ENCODE assay signal across 12 cellular contexts in genomic region chr9:127974769-127975261, GRCh38. TPM values are rescaled to one million over a fixed set of nuclear protein-coding genes. Genes with fewer than 3 reads are reported as not detected.
A peak's percentile ranks its signal among the peaks of the same experiment; 100 is the strongest.
DNase-seq lines count a peak whose midpoint lies in the region; ATAC-seq, FAIRE-seq and TF ChIP-seq lines count a peak whose summit lies in the region.
"Had no signal": no experiment of that assay in that cellular context is flagged by ENCODE, and none has a peak within 500 bp of the region (broad histone marks: within the 10 kb centered on the region; RNA-seq: fewer than 3 reads in every experiment).

No MANE protein-coding gene starts in this region.

- TF ChIP-seq CTCF in DOHH2 (IDR thresholded peaks at IDR 0.05; ENCODE audit: low read depth, low read length, poor library complexity, severe bottlenecking): no peak

- no peaks in the 10 kb centered on the region for H3K9me3 ChIP-seq in DOHH2 (ENCODE audit: control insufficient read depth, insufficient read depth, low read length)
- H3K9me3 ChIP-seq in small intestine (ENCODE audit: control insufficient read depth, low read depth): no peaks in the 10 kb centered on the region

- H3K36me3 Mint-ChIP-seq in activated CD4-positive, alpha-beta memory T cell treated with anti-CD3 and anti-CD28 coated beads for 36 hours: peaks cover 15% of the 10 kb centered on the region

- intact Hi-C loops in activated CD4-positive, alpha-beta memory T cell treated with anti-CD3 and anti-CD28 coated beads for 36 hours (cut with micrococcal nuclease): loop anchor here (5.0 kb wide), 3 partner anchors 32 to 203 kb away; partner anchors contain the start of gene CDK9
- intact Hi-C loops in head of caudate nucleus (cut with DNase I): no loop called here

- no peaks in the 10 kb centered on the region for H3K27me3 Mint-ChIP-seq in activated CD4-positive, alpha-beta memory T cell treated with anti-CD3 and anti-CD28 coated beads for 36 hours

- POLR2A ChIA-PET in activated CD4-positive, alpha-beta memory T cell treated with anti-CD3 and anti-CD28 coated beads for 36 hours (lab: Charles Lee): interaction anchor here (1.8 to 7.1 kb wide), 3 partner anchors 19 to 119 kb away, joined by 6 to 45 read pairs (median 6); no protein-coding TSS in a partner anchor

- ATAC-seq in HG03159 (IDR thresholded peaks at IDR 0.05; ENCODE audit: unreplicated experiment) (no peak), HG03571 (IDR thresholded peaks at IDR 0.05; ENCODE audit: unreplicated experiment) (no peak), HG03469 (IDR thresholded peaks at IDR 0.05; ENCODE audit: unreplicated experiment) (no peak), GM21447 (IDR thresholded peaks at IDR 0.05; ENCODE audit: unreplicated experiment) (no peak)
- ATAC-seq: left colon had no signal

- no peak for FAIRE-seq in small intestine (lab: Jason Lieb, UNC)
- FAIRE-seq: bronchial epithelial cell had no signal

- no peak for DNase-seq in activated CD4-positive, alpha-beta memory T cell treated with anti-CD3 and anti-CD28 coated beads for 36 hours
- peak in 30 of 42 donors; percentile 26 to 87 (median 66) for DNase-seq in head of caudate nucleus
- no peak for DNase-seq in small intestine
- DNase-seq: HCEC 1CT, KBM-7 had no signal

- H3K4me2 ChIP-seq in DOHH2 (ENCODE audit: low read length): peak overlapping the region; percentile 92

- H3K4me1 ChIP-seq in DOHH2 (ENCODE audit: control insufficient read depth, low read length): peaks cover 82% of the 10 kb centered on the region
- peaks cover 8 to 17% of the 10 kb centered on the region in 2 donors for H3K4me1 ChIP-seq in small intestine (ENCODE audit: control insufficient read depth in 2 of 2, insufficient read depth in 1 of 2, low read depth in 1 of 2, low read length in 1 of 2)

- no peaks in the 10 kb centered on the region for H3K9me3 Mint-ChIP-seq in activated CD4-positive, alpha-beta memory T cell treated with anti-CD3 and anti-CD28 coated beads for 36 hours

- WGBS in small intestine, 3 donors: 32 to 47% (median 43%) methylated on average over 10 of the region's 10 CpGs

- H3K4me1 Mint-ChIP-seq in activated CD4-positive, alpha-beta memory T cell treated with anti-CD3 and anti-CD28 coated beads for 36 hours (ENCODE audit: low read depth): peaks cover 79% of the 10 kb centered on the region

- H3K36me3 ChIP-seq in DOHH2 (ENCODE audit: control insufficient read depth, low read length) (peaks cover 93% of the 10 kb centered on the region), small intestine (ENCODE audit: control insufficient read depth in 2 of 2, insufficient read depth in 2 of 2, low read length in 2 of 2) (no peaks in the 10 kb centered on the region)

- CTCF ChIA-PET in activated CD4-positive, alpha-beta memory T cell treated with anti-CD3 and anti-CD28 coated beads for 36 hours (lab: Charles Lee): interaction anchor here (1.1 to 12.2 kb wide), 5 partner anchors 20 to 60 kb away, joined by 4 to 106 read pairs (median 11); no protein-coding TSS in a partner anchor

- peaks cover 100% of the 10 kb centered on the region for H3K79me2 ChIP-seq in DOHH2 (ENCODE audit: control insufficient read depth, low read length)

- peaks cover 10% of the 10 kb centered on the region for H3F3A ChIP-seq in DOHH2 (ENCODE audit: control insufficient read depth, insufficient read depth)

- peak overlapping the region; percentile 83; the same call in 1 of the 2 replicates for H3K27ac ChIP-seq in DOHH2 (ENCODE audit: low read depth, low read length)
- peak overlapping the region; percentile 81 to 93 for H3K27ac ChIP-seq in small intestine (ENCODE audit: low read depth in 1 of 2, low read length in 1 of 2)

- peak overlapping the region; percentile 96 for H3K4me3 Mint-ChIP-seq in activated CD4-positive, alpha-beta memory T cell treated with anti-CD3 and anti-CD28 coated beads for 36 hours

- no peaks in the 10 kb centered on the region for H3K9me2 ChIP-seq in DOHH2 (replicated peaks; ENCODE audit: control insufficient read depth, low read length)

- H3K4me3 ChIP-seq in DOHH2 (ENCODE audit: low read length): peak overlapping the region; percentile 95
- H3K4me3 ChIP-seq in small intestine (ENCODE audit: low read depth in 1 of 2, low read length in 2 of 2): peak overlapping the region in 1 of 2 donors; percentile 83

- no peaks in the 10 kb centered on the region for H3K27me3 ChIP-seq in DOHH2 (ENCODE audit: control insufficient read depth, low read length)
- H3K27me3 ChIP-seq in small intestine (ENCODE audit: control insufficient read depth in 2 of 2, insufficient read depth in 2 of 2, low read length in 2 of 2): no peaks in the 10 kb centered on the region

- peak overlapping the region; percentile 88 for H3K27ac Mint-ChIP-seq in activated CD4-positive, alpha-beta memory T cell treated with anti-CD3 and anti-CD28 coated beads for 36 hours

- peaks cover 63% of the 10 kb centered on the region for H4K20me1 ChIP-seq in DOHH2 (ENCODE audit: control insufficient read depth, insufficient read depth, low read depth, low read length)

RNA-seq across cellular contexts. Expression of gene EEIG1, which starts 6.0 kb away (rescaled TPM):
- 10 to 100 TPM; 50.7 to 58.0 TPM for total RNA-seq in activated CD4-positive, alpha-beta memory T cell treated with anti-CD3 and anti-CD28 coated beads for 36 hours
- polyA plus RNA-seq in small intestine: 100 to 1,000 TPM in 1 of 3 donors, 10 to 100 TPM in 2; 43.9 to 123 (median 69.4) TPM

RNA-seq across cellular contexts. Expression of gene DPM2, which starts 37.2 kb away (rescaled TPM):
- total RNA-seq in activated CD4-positive, alpha-beta memory T cell treated with anti-CD3 and anti-CD28 coated beads for 36 hours: 10 to 100 TPM; 41.5 to 42.0 TPM
- 10 to 100 TPM; 23.2 to 46.0 (median 37.8) TPM for polyA plus RNA-seq in small intestine

RNA-seq across cellular contexts. Expression of gene PIP5KL1, which starts 44.2 kb away (rescaled TPM):
- total RNA-seq in activated CD4-positive, alpha-beta memory T cell treated with anti-CD3 and anti-CD28 coated beads for 36 hours: 1 to 10 TPM in 1 of 2 experiments, under 1 TPM in 1; 0.94 to 2.9 TPM
- under 1 TPM in 2 of 3 donors, not detected in 1; 0.60 to 0.81 TPM for polyA plus RNA-seq in small intestine

RNA-seq across cellular contexts. Expression of gene ST6GALNAC4, which starts 58.0 kb away (rescaled TPM):
- 10 to 100 TPM; 21.2 to 23.5 TPM for total RNA-seq in activated CD4-positive, alpha-beta memory T cell treated with anti-CD3 and anti-CD28 coated beads for 36 hours
- 10 to 100 TPM; 20.4 to 34.7 (median 24.6) TPM for polyA plus RNA-seq in small intestine

Comparison
In these comparisons a context has a peak if more than half of its experiments do, and no peak if none do; other contexts are left out.
1. DNase-seq: peak in head of caudate nucleus (30 of 42); none in activated CD4-positive, alpha-beta memory T cell treated with anti-CD3 and anti-CD28 coated beads for 36 hours (single experiment) and small intestine (single experiment).